8 cellular contexts compared by ENCODE assay signal in the genomic region with DNA sequence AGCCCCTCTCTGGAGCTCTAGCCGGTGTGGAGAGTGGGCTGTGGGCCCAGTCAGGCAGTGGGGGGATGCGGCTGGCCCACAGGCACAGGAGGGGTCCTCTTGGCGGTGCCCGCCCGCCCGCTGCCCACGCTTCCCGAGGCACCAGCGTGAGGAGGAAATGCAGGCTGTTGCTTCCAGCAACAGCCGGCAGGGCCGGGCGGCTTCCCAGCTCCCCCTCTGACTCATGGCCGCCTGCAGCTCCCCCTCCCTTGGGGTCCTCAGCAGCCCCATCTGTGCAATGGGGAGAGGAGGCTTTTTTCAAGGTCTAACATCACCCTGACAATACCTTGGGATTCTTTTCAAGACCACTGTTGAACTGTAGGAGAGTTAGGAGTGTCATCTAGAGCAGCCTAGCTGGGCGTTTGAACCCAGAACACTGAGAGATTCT. TPM values are rescaled to one million over a fixed set of nuclear protein-coding genes. Genes with fewer than 3 reads are reported as not detected.
DNase-seq lines count a peak whose midpoint lies in the region; ATAC-seq and TF ChIP-seq lines count a peak whose summit lies in the region.

No MANE protein-coding gene starts in this region.

- peaks cover 35% of the 10 kb centered on the region for H3K4me1 Mint-ChIP-seq in activated CD8-positive, alpha-beta T cell treated with anti-CD3 and anti-CD28 coated beads for 36 hours (ENCODE audit: low read depth)
- H3K4me1 Mint-ChIP-seq in activated CD8-positive, alpha-beta T cell treated with anti-CD3 and anti-CD28 coated beads, Interleukin-2, amount 10 ng/mL, durations not matched to agents 7 days and 5 days (ENCODE audit: low read depth), result peaks cover 26% of the 10 kb centered on the region
- peaks cover 40% of the 10 kb centered on the region for H3K4me1 Mint-ChIP-seq in central memory CD8-positive, alpha-beta T cell
- H3K4me1 Mint-ChIP-seq in CD4-positive, alpha-beta memory T cell, result peaks cover 0 to 4% (median under 1%) of the 10 kb centered on the region in 4 donors
- peaks cover 18 to 88% (median 31%) of the 10 kb centered on the region in 4 donors for H3K4me1 Mint-ChIP-seq in naive thymus-derived CD8-positive, alpha-beta T cell

- DNase-seq in activated CD8-positive, alpha-beta T cell treated with anti-CD3 and anti-CD28 coated beads for 36 hours, result no peak
- no peak for DNase-seq in activated CD8-positive, alpha-beta T cell treated with anti-CD3 and anti-CD28 coated beads, Interleukin-2, amount 10 ng/mL, durations not matched to agents 7 days and 5 days
- no peak for DNase-seq in central memory CD8-positive, alpha-beta T cell (ENCODE audit: low spot score in 2 of 2)
- DNase-seq in upper lobe of right lung, result peak; percentile 77
- no peak for DNase-seq in CD4-positive, alpha-beta memory T cell
- no peak for DNase-seq in T-helper 9 cell
- DNase-seq in naive thymus-derived CD8-positive, alpha-beta T cell, result no peak

- no peak for ATAC-seq in activated CD8-positive, alpha-beta T cell treated with anti-CD3 and anti-CD28 coated beads for 36 hours
- ATAC-seq in activated CD8-positive, alpha-beta T cell treated with anti-CD3 and anti-CD28 coated beads, Interleukin-2, amount 10 ng/mL, durations not matched to agents 7 days and 5 days, result no peak
- ATAC-seq in central memory CD8-positive, alpha-beta T cell (replicated peaks; ENCODE audit: extremely low read depth, poor library complexity, severe bottlenecking), result no peak
- ATAC-seq in upper lobe of right lung, result no peak
- ATAC-seq in naive thymus-derived CD8-positive, alpha-beta T cell, result no peak

- WGBS in mesodermal cell (ENCODE audit: insufficient coverage in 2 of 2), 2 experiments, result 74 to 83% methylated on average over 7 to 9 of the region's 14 CpGs

- peak overlapping the region; percentile 16 for H3K27ac Mint-ChIP-seq in activated CD8-positive, alpha-beta T cell treated with anti-CD3 and anti-CD28 coated beads for 36 hours
- H3K27ac Mint-ChIP-seq in activated CD8-positive, alpha-beta T cell treated with anti-CD3 and anti-CD28 coated beads, Interleukin-2, amount 10 ng/mL, durations not matched to agents 7 days and 5 days, result no peak overlapping the region
- no peak overlapping the region for H3K27ac Mint-ChIP-seq in central memory CD8-positive, alpha-beta T cell (ENCODE audit: low read depth)
- H3K27ac Mint-ChIP-seq in CD4-positive, alpha-beta memory T cell, result no peak overlapping the region
- peak overlapping the region in 2 of 10 donors; percentile 62 to 68 for H3K27ac Mint-ChIP-seq in naive thymus-derived CD8-positive, alpha-beta T cell

- H3K36me3 ChIP-seq in mesodermal cell (ENCODE audit: control insufficient read depth, insufficient read depth, low read length), result peaks cover 28% of the 10 kb centered on the region
- H3K36me3 ChIP-seq in upper lobe of right lung, result no peaks in the 10 kb centered on the region
- H3K36me3 ChIP-seq in CD4-positive, alpha-beta memory T cell (ENCODE audit: insufficient read depth, low read length), result no peaks in the 10 kb centered on the region

- POLR2A ChIA-PET in activated CD8-positive, alpha-beta T cell treated with anti-CD3 and anti-CD28 coated beads for 36 hours (lab: Charles Lee), result interaction anchor here (1.0 to 1.4 kb wide), 4 partner anchors 9 to 23 kb away, joined by 3 to 4 read pairs (median 4); no protein-coding TSS in a partner anchor
- POLR2A ChIA-PET in activated CD8-positive, alpha-beta T cell treated with anti-CD3 and anti-CD28 coated beads, Interleukin-2, amount 10 ng/mL, durations not matched to agents 7 days and 5 days (lab: Charles Lee), result interaction anchor here (1.0 kb wide), 1 partner anchor 12 kb away, joined by 4 read pairs; no protein-coding TSS in a partner anchor
- POLR2A ChIA-PET in CD4-positive, alpha-beta memory T cell (lab: Charles Lee; ENCODE audit: partially characterized antibody), result no interaction called here
- POLR2A ChIA-PET in naive thymus-derived CD8-positive, alpha-beta T cell (lab: Charles Lee), result interaction anchor here (0.7 to 1.7 kb wide), 3 partner anchors 9 to 22 kb away, joined by 3 to 7 read pairs (median 6); no protein-coding TSS in a partner anchor

- H3K27me3 Mint-ChIP-seq in activated CD8-positive, alpha-beta T cell treated with anti-CD3 and anti-CD28 coated beads for 36 hours, result peaks cover 4% of the 10 kb centered on the region
- H3K27me3 Mint-ChIP-seq in activated CD8-positive, alpha-beta T cell treated with anti-CD3 and anti-CD28 coated beads, Interleukin-2, amount 10 ng/mL, durations not matched to agents 7 days and 5 days (ENCODE audit: low read depth), result peaks cover 3% of the 10 kb centered on the region
- no peaks in the 10 kb centered on the region for H3K27me3 Mint-ChIP-seq in central memory CD8-positive, alpha-beta T cell
- peaks cover 7 to 10% of the 10 kb centered on the region in 2 donors for H3K27me3 Mint-ChIP-seq in CD4-positive, alpha-beta memory T cell
- peaks cover 0 to 16% (median 7%) of the 10 kb centered on the region in 5 donors for H3K27me3 Mint-ChIP-seq in naive thymus-derived CD8-positive, alpha-beta T cell

- H3K9me3 ChIP-seq in mesodermal cell (ENCODE audit: control insufficient read depth, low read length), result no peaks in the 10 kb centered on the region
- H3K9me3 ChIP-seq in upper lobe of right lung, result no peaks in the 10 kb centered on the region
- H3K9me3 ChIP-seq in CD4-positive, alpha-beta memory T cell (ENCODE audit: control insufficient read depth in 1 of 2, low read length in 2 of 2), result no peaks in the 10 kb centered on the region

- H3K36me3 Mint-ChIP-seq in activated CD8-positive, alpha-beta T cell treated with anti-CD3 and anti-CD28 coated beads for 36 hours (ENCODE audit: low read depth), result no peaks in the 10 kb centered on the region
- H3K36me3 Mint-ChIP-seq in activated CD8-positive, alpha-beta T cell treated with anti-CD3 and anti-CD28 coated beads, Interleukin-2, amount 10 ng/mL, durations not matched to agents 7 days and 5 days (ENCODE audit: low read depth), result no peaks in the 10 kb centered on the region
- no peaks in the 10 kb centered on the region for H3K36me3 Mint-ChIP-seq in central memory CD8-positive, alpha-beta T cell (ENCODE audit: insufficient read depth)
- no peaks in the 10 kb centered on the region for H3K36me3 Mint-ChIP-seq in CD4-positive, alpha-beta memory T cell
- no peaks in the 10 kb centered on the region for H3K36me3 Mint-ChIP-seq in naive thymus-derived CD8-positive, alpha-beta T cell

- peaks cover 74% of the 10 kb centered on the region for H3K4me1 ChIP-seq in mesodermal cell (ENCODE audit: control insufficient read depth, insufficient read depth, low read length, poor library complexity, severe bottlenecking)
- peaks cover 88% of the 10 kb centered on the region for H3K4me1 ChIP-seq in upper lobe of right lung
- no peaks in the 10 kb centered on the region for H3K4me1 ChIP-seq in CD4-positive, alpha-beta memory T cell (ENCODE audit: insufficient read depth, low read length)

- H3K27me3 ChIP-seq in upper lobe of right lung, result no peaks in the 10 kb centered on the region
- no peaks in the 10 kb centered on the region for H3K27me3 ChIP-seq in CD4-positive, alpha-beta memory T cell (ENCODE audit: insufficient read depth, low read length)

- CTCF ChIA-PET in activated CD8-positive, alpha-beta T cell treated with anti-CD3 and anti-CD28 coated beads for 36 hours (lab: Charles Lee), result interaction anchor here (0.7 to 2.7 kb wide), 7 partner anchors 8 to 115 kb away, joined by 3 to 6 read pairs (median 4); no protein-coding TSS in a partner anchor
- CTCF ChIA-PET in activated CD8-positive, alpha-beta T cell treated with anti-CD3 and anti-CD28 coated beads, Interleukin-2, amount 10 ng/mL, durations not matched to agents 7 days and 5 days (lab: Charles Lee), result interaction anchor here (1.4 kb wide), 1 partner anchor 24 kb away, joined by 4 read pairs; no protein-coding TSS in a partner anchor
- CTCF ChIA-PET in CD4-positive, alpha-beta memory T cell (lab: Charles Lee; ENCODE audit: partially characterized antibody), result interaction anchor here (1.3 kb wide), 1 partner anchor 23 kb away, joined by 3 read pairs; no protein-coding TSS in a partner anchor

- intact Hi-C loops in activated CD8-positive, alpha-beta T cell treated with anti-CD3 and anti-CD28 coated beads for 36 hours (cut with micrococcal nuclease), result no loop called here
- intact Hi-C loops in upper lobe of right lung (cut with DNase I), result no loop called here
- intact Hi-C loops in CD4-positive, alpha-beta memory T cell (cut with micrococcal nuclease), result no loop called here

- peak overlapping the region; percentile 91 for H3K27ac ChIP-seq in mesodermal cell (ENCODE audit: low read depth, low read length, severe bottlenecking)
- H3K27ac ChIP-seq in upper lobe of right lung, result peak overlapping the region; percentile 85
- no peak overlapping the region for H3K27ac ChIP-seq in CD4-positive, alpha-beta memory T cell (ENCODE audit: low read depth, low read length)

- TF ChIP-seq CTCF in activated CD8-positive, alpha-beta T cell treated with anti-CD3 and anti-CD28 coated beads for 36 hours (IDR thresholded peaks at IDR 0.05), result no peak
- no peak for TF ChIP-seq CTCF in upper lobe of right lung (IDR thresholded peaks at IDR 0.05)

- H3K4me3 ChIP-seq in mesodermal cell (ENCODE audit: extremely low read depth, insufficient read depth, low read length, poor library complexity, severe bottlenecking) (no peak overlapping the region), upper lobe of right lung (peak overlapping the region; percentile 39)
- no peak overlapping the region for H3K4me3 ChIP-seq in CD4-positive, alpha-beta memory T cell (ENCODE audit: low read length in 2 of 2)

- no peak overlapping the region for H3K4me3 Mint-ChIP-seq in activated CD8-positive, alpha-beta T cell treated with anti-CD3 and anti-CD28 coated beads for 36 hours
- H3K4me3 Mint-ChIP-seq in activated CD8-positive, alpha-beta T cell treated with anti-CD3 and anti-CD28 coated beads, Interleukin-2, amount 10 ng/mL, durations not matched to agents 7 days and 5 days, result no peak overlapping the region
- H3K4me3 Mint-ChIP-seq in central memory CD8-positive, alpha-beta T cell, result peak overlapping the region; percentile 20
- no peak overlapping the region for H3K4me3 Mint-ChIP-seq in CD4-positive, alpha-beta memory T cell
- peak overlapping the region in 1 of 10 donors; percentile 68 for H3K4me3 Mint-ChIP-seq in naive thymus-derived CD8-positive, alpha-beta T cell

- no peaks in the 10 kb centered on the region for H3K9me3 Mint-ChIP-seq in activated CD8-positive, alpha-beta T cell treated with anti-CD3 and anti-CD28 coated beads for 36 hours
- H3K9me3 Mint-ChIP-seq in activated CD8-positive, alpha-beta T cell treated with anti-CD3 and anti-CD28 coated beads, Interleukin-2, amount 10 ng/mL, durations not matched to agents 7 days and 5 days (ENCODE audit: insufficient read depth), result no peaks in the 10 kb centered on the region
- H3K9me3 Mint-ChIP-seq in central memory CD8-positive, alpha-beta T cell, result no peaks in the 10 kb centered on the region
- H3K9me3 Mint-ChIP-seq in CD4-positive, alpha-beta memory T cell, result no peaks in the 10 kb centered on the region
- no peaks in the 10 kb centered on the region for H3K9me3 Mint-ChIP-seq in naive thymus-derived CD8-positive, alpha-beta T cell

RNA-seq across cellular contexts. Expression of a gene that starts 10.4 kb away (rescaled TPM):
- total RNA-seq in activated CD8-positive, alpha-beta T cell treated with anti-CD3 and anti-CD28 coated beads for 36 hours, result 1 to 10 TPM; 3.5 to 4.3 TPM
- 1 to 10 TPM; 1.2 to 2.0 TPM for total RNA-seq in activated CD8-positive, alpha-beta T cell treated with anti-CD3 and anti-CD28 coated beads, Interleukin-2, amount 10 ng/mL, durations not matched to agents 7 days and 5 days
- polyA plus RNA-seq in mesodermal cell (2013, experiment 1 of 2), result 118 TPM
- polyA plus RNA-seq in mesodermal cell (2013, experiment 2 of 2), result 93.8 TPM
- total RNA-seq in upper lobe of right lung, result 30.6 TPM
- 1 to 10 TPM; 1.6 to 3.6 TPM for total RNA-seq in CD4-positive, alpha-beta memory T cell
- 1 to 10 TPM; 2.7 to 5.5 TPM for polyA plus RNA-seq in CD4-positive, alpha-beta memory T cell
- 1 to 10 TPM; 6.8 to 8.3 TPM for total RNA-seq in naive thymus-derived CD8-positive, alpha-beta T cell
- polyA plus RNA-seq in naive thymus-derived CD8-positive, alpha-beta T cell, result 10 to 100 TPM in 1 of 3 donors, 1 to 10 TPM in 2; 2.6 to 24.6 (median 3.7) TPM
